Comparison of ENCODE assay signal across 29 cellular contexts in genomic region chr1:36729716-36730510, GRCh38.
DNase-seq lines count a peak whose midpoint lies in the region; ATAC-seq, FAIRE-seq and TF ChIP-seq lines count a peak whose summit lies in the region.
"Had no signal": no experiment of that assay in that cellular context is flagged by ENCODE, and none has a peak within 500 bp of the region (broad histone marks: within the 10 kb centered on the region; RNA-seq: fewer than 3 reads in every experiment).

No MANE protein-coding gene starts in this region.

- no peak for TF ChIP-seq RAD21 in K562 (CRISPR knock-in tag; conservative IDR thresholded peaks at IDR 0.05 in 1 of 2, IDR thresholded peaks at IDR 0.05 in 1 of 2)

- peak overlapping the region; percentile 9 for H3K4me3 ChIP-seq in Jurkat, Clone E6-1 (ENCODE audit: low read length)
- H3K4me3 ChIP-seq in K562 (no peak overlapping the region), left lung (no peak overlapping the region)
- H3K4me3 ChIP-seq: body of pancreas, gastrocnemius medialis, psoas muscle, sigmoid colon, SJSA1, tibial artery had no signal

- ATAC-seq in activated T-cell treated with anti-CD3 and anti-CD28 coated beads, Interleukin-2, amount 50 U/mL, for 72 hours (replicated peaks in 1 of 2) = no peak
- ATAC-seq in K562 = peak; percentile 50
- ATAC-seq in left lung = no peak
- ATAC-seq: body of pancreas; gastrocnemius medialis; HCT116; naive thymus-derived CD8-positive, alpha-beta T cell; psoas muscle had no signal

- CTCF ChIA-PET in K562 (lab: Yijun Ruan, JAX; ENCODE audit: low intra/inter-chr PET ratio) = no interaction called here

- no peaks in the 10 kb centered on the region for H3K36me3 ChIP-seq in K562 (ENCODE audit: control insufficient read depth, insufficient read depth, low read length)
- H3K36me3 ChIP-seq in left lung = no peaks in the 10 kb centered on the region
- H3K36me3 ChIP-seq: gastrocnemius medialis, sigmoid colon, SJSA1, tibial artery had no signal

- no peak for TF ChIP-seq CTCF in K562 (IDR thresholded peaks at IDR 0.05 in 2 of 3, conservative IDR thresholded peaks at IDR 0.05 in 1 of 3; ENCODE audit: insufficient read depth in 2 of 3, low read depth in 1 of 3, low read length in 3 of 3)
- no peak for TF ChIP-seq CTCF in type B pancreatic cell (conservative IDR thresholded peaks at IDR 0.05)
- TF ChIP-seq CTCF in left lung (IDR thresholded peaks at IDR 0.05) = no peak

- H3K9me3 ChIP-seq in K562 (replicated peaks; ENCODE audit: control insufficient read depth, insufficient read depth, low read depth, low read length) = no peaks in the 10 kb centered on the region
- H3K9me3 ChIP-seq in left lung = no peaks in the 10 kb centered on the region
- H3K9me3 ChIP-seq: body of pancreas, gastrocnemius medialis, psoas muscle, sigmoid colon, SJSA1, tibial artery had no signal

- H3K27ac ChIP-seq in K562 (ENCODE audit: extremely low read depth, low read depth, low read length) (no peak overlapping the region), left lung (no peak overlapping the region)
- H3K27ac ChIP-seq: body of pancreas, gastrocnemius medialis, psoas muscle, RWPE1, sigmoid colon, SJSA1, tibial artery, VCaP had no signal

- FAIRE-seq in K562 (lab: Jason Lieb, UNC) = no peak
- FAIRE-seq: GM12892 had no signal

- no peak overlapping the region for H3K9ac ChIP-seq in K562 (ENCODE audit: insufficient read depth in 1 of 2, low read depth in 2 of 2, low read length in 2 of 2)

- H3K27me3 Mint-ChIP-seq in activated T-cell treated with anti-CD3 and anti-CD28 coated beads, Interleukin-2, amount 50 U/mL, for 72 hours (ENCODE audit: low read depth) = peaks cover 45% of the 10 kb centered on the region
- H3K27me3 Mint-ChIP-seq in type B pancreatic cell = peaks cover 45% of the 10 kb centered on the region

- no peaks in the 10 kb centered on the region; a peak in 3 of 5 replicates for H3K4me1 ChIP-seq in K562 (replicated peaks in 1 of 2; ENCODE audit: control insufficient read depth in 2 of 2, insufficient read depth in 2 of 2, low read length in 2 of 2)
- no peaks in the 10 kb centered on the region for H3K4me1 ChIP-seq in left lung
- H3K4me1 ChIP-seq: body of pancreas, gastrocnemius medialis, psoas muscle, sigmoid colon, SJSA1, tibial artery had no signal

- H3K4me2 ChIP-seq in K562 (ENCODE audit: insufficient read depth, low read length) = no peak overlapping the region

- peaks cover 3 to 21% of the 10 kb centered on the region in 2 experiments; a peak in 2 of 5 replicates for H3K27me3 ChIP-seq in K562 (ENCODE audit: control insufficient read depth in 2 of 2, insufficient read depth in 2 of 2, low read length in 2 of 2)
- peaks cover 0 to 34% of the 10 kb centered on the region in 2 donors for H3K27me3 ChIP-seq in left lung
- H3K27me3 ChIP-seq: body of pancreas had no signal

- POLR2A ChIA-PET in K562 (lab: Yijun Ruan, JAX) = interaction anchor here (0.6 to 1.1 kb wide), 3 partner anchors 11 to 559 kb away, joined by 3 to 4 read pairs (median 3); no protein-coding TSS in a partner anchor

- TF ChIP-seq EP300 in K562 (IDR thresholded peaks at IDR 0.05; ENCODE audit: low read length) = no peak

- no peaks in the 10 kb centered on the region for H3K9me1 ChIP-seq in K562 (ENCODE audit: control insufficient read depth, insufficient read depth, low read length)

- TF ChIP-seq POLR2A in K562 (conservative IDR thresholded peaks at IDR 0.05) = no peak

- no peak overlapping the region for H3K27ac Mint-ChIP-seq in activated T-cell treated with anti-CD3 and anti-CD28 coated beads, Interleukin-2, amount 50 U/mL, for 72 hours
- no peak overlapping the region for H3K27ac Mint-ChIP-seq in type B pancreatic cell
- H3K27ac Mint-ChIP-seq: activated CD4-positive, alpha-beta T cell treated with anti-CD3 and anti-CD28 coated beads, Interleukin-2, amount 10 ng/mL, durations not matched to agents 24 days and 14 days; activated T-helper 1 cell treated with anti-CD3 and anti-CD28 coated beads, Interleukin-12 subunit alpha, Interleukin-12 subunit beta, Interleukin-2, Interleukin-4 antibody, amounts not matched to agents 30 ng/mL and 10 ng/mL and 1 ng/mL, durations not matched to agents 14 hours and 24 hours and 36 hours; IgD-negative memory B cell; naive thymus-derived CD8-positive, alpha-beta T cell had no signal

- no peaks in the 10 kb centered on the region for H3K9me3 Mint-ChIP-seq in activated T-cell treated with anti-CD3 and anti-CD28 coated beads, Interleukin-2, amount 50 U/mL, for 72 hours
- H3K9me3 Mint-ChIP-seq in type B pancreatic cell = peaks cover 4% of the 10 kb centered on the region
- H3K9me3 Mint-ChIP-seq: activated CD4-positive, alpha-beta T cell treated with anti-CD3 and anti-CD28 coated beads, Interleukin-2, amount 10 ng/mL, durations not matched to agents 24 days and 14 days; activated T-helper 1 cell treated with anti-CD3 and anti-CD28 coated beads, Interleukin-12 subunit alpha, Interleukin-12 subunit beta, Interleukin-2, Interleukin-4 antibody, amounts not matched to agents 30 ng/mL and 10 ng/mL and 1 ng/mL, durations not matched to agents 14 hours and 24 hours and 36 hours; IgD-negative memory B cell; naive thymus-derived CD8-positive, alpha-beta T cell had no signal

- BruUV-seq in K562 (replicated peaks; lab: Mats Ljungman, UMichigan) = no TSS peak

- in situ Hi-C loops in K562 (cut with MboI) = no loop called here

- intact Hi-C loops in K562 (cut with micrococcal nuclease) (no loop called here), left lung (cut with DNase I) (no loop called here)

- no peak for DNase-seq in activated T-cell treated with anti-CD3 and anti-CD28 coated beads, Interleukin-2, amount 50 U/mL, for 72 hours
- DNase-seq in activated T-cell treated with anti-CD3 and anti-CD28 coated beads, Interleukin-2, amount 50 U/mL, for 1 hour = no peak
- peak; percentile 17 for DNase-seq in Jurkat, Clone E6-1 (ENCODE audit: low read depth, low spot score)
- no peak for DNase-seq in K562 (ENCODE audit: extremely low read depth in 1 of 4, low spot score in 3 of 4)
- DNase-seq in type B pancreatic cell (ENCODE audit: extremely low spot score, unreplicated experiment) = peak; percentile 39
- no peak for DNase-seq in cerebellar nuclear complex (lab: John Stamatoyannopoulos, UW)
- DNase-seq in left lung = no peak
- DNase-seq: activated CD4-positive, alpha-beta T cell treated with anti-CD3 and anti-CD28 coated beads, Interleukin-2, amount 10 ng/mL, durations not matched to agents 24 days and 14 days; activated naive CD4-positive, alpha-beta T cell treated with Interleukin-2 at 50 U/mL for 16 hours; body of pancreas; C1 segment of cervical spinal cord; gastrocnemius medialis; naive thymus-derived CD8-positive, alpha-beta T cell; NCI-H1105; NCI-H1930; NCI-H345; psoas muscle; sigmoid colon; stimulated activated CD4-positive, alpha-beta T cell treated with anti-CD3 and anti-CD28 coated beads, Interleukin-12 subunit alpha, Interleukin-12 subunit beta, amount 100 ng/mL, for 4 hours; stimulated activated CD4-positive, alpha-beta T cell treated with anti-CD3 and anti-CD28 coated beads, Interleukin-2, amount 100 ng/mL, for 48 hours; T1000 had no signal

- peak overlapping the region; percentile 21 to 41 for H3K4me3 Mint-ChIP-seq in activated T-cell treated with anti-CD3 and anti-CD28 coated beads, Interleukin-2, amount 50 U/mL, for 72 hours
- no peak overlapping the region for H3K4me3 Mint-ChIP-seq in type B pancreatic cell
- H3K4me3 Mint-ChIP-seq: activated CD4-positive, alpha-beta T cell treated with anti-CD3 and anti-CD28 coated beads, Interleukin-2, amount 10 ng/mL, durations not matched to agents 24 days and 14 days; activated T-helper 1 cell treated with anti-CD3 and anti-CD28 coated beads, Interleukin-12 subunit alpha, Interleukin-12 subunit beta, Interleukin-2, Interleukin-4 antibody, amounts not matched to agents 30 ng/mL and 10 ng/mL and 1 ng/mL, durations not matched to agents 14 hours and 24 hours and 36 hours; IgD-negative memory B cell; naive thymus-derived CD8-positive, alpha-beta T cell had no signal

- WGBS in K562 (ENCODE audit: insufficient coverage, low coverage, missing lambda C conversion rate) = 6% methylated on average over 12 of the region's 12 CpGs

- H3K4me1 Mint-ChIP-seq in activated T-cell treated with anti-CD3 and anti-CD28 coated beads, Interleukin-2, amount 50 U/mL, for 72 hours (ENCODE audit: low read depth) = no peaks in the 10 kb centered on the region
- no peaks in the 10 kb centered on the region for H3K4me1 Mint-ChIP-seq in type B pancreatic cell (ENCODE audit: unreplicated experiment)
- H3K4me1 Mint-ChIP-seq: activated CD4-positive, alpha-beta T cell treated with anti-CD3 and anti-CD28 coated beads, Interleukin-2, amount 10 ng/mL, durations not matched to agents 24 days and 14 days; IgD-negative memory B cell; naive thymus-derived CD8-positive, alpha-beta T cell had no signal

- no peak overlapping the region for H2AFZ ChIP-seq in K562 (ENCODE audit: low read depth, low read length)

- H3K79me2 ChIP-seq in K562 (ENCODE audit: control insufficient read depth, insufficient read depth, low read length) = no peaks in the 10 kb centered on the region

- H3K36me3 Mint-ChIP-seq in activated T-cell treated with anti-CD3 and anti-CD28 coated beads, Interleukin-2, amount 50 U/mL, for 72 hours (ENCODE audit: insufficient read depth in 2 of 2) = no peaks in the 10 kb centered on the region
- H3K36me3 Mint-ChIP-seq in type B pancreatic cell = no peaks in the 10 kb centered on the region
- H3K36me3 Mint-ChIP-seq: IgD-negative memory B cell; naive thymus-derived CD8-positive, alpha-beta T cell had no signal

- 0 out of 2 replicates have a peak, but pooled peaks cover 9% of the 10 kb centered on the region for H4K20me1 ChIP-seq in K562 (replicated peaks; ENCODE audit: control insufficient read depth, insufficient read depth, low read length)

TF ChIP-seq in K562, 482 proteins besides CTCF, POLR2A, EP300 and RAD21 (continues in another document):
- TF ChIP-seq SUPT5H (IDR thresholded peaks at IDR 0.05) = no peak

Comparison
In these comparisons a context has a peak if more than half of its experiments do, and no peak if none do; other contexts are left out.
1. DNase-seq: peak in Jurkat, Clone E6-1 (single experiment) and type B pancreatic cell (single experiment); none in activated T-cell treated with anti-CD3 and anti-CD28 coated beads, Interleukin-2, amount 50 U/mL, for 72 hours (0 of 2), activated T-cell treated with anti-CD3 and anti-CD28 coated beads, Interleukin-2, amount 50 U/mL, for 1 hour (single experiment), K562 (0 of 4), cerebellar nuclear complex (0 of 2) and left lung (0 of 2).